ENCODE assay signal across 8 cellular contexts in genomic region chr14:23285530-23286019, GRCh38. TPM values are rescaled to one million over a fixed set of nuclear protein-coding genes. Genes with fewer than 3 reads are reported as not detected.
A peak's percentile ranks its signal among the peaks of the same experiment; 100 is the strongest.
DNase-seq lines count a peak whose midpoint lies in the region; ATAC-seq and TF ChIP-seq lines count a peak whose summit lies in the region.

No MANE protein-coding gene starts in this region.

- DNase-seq in activated T-cell treated with anti-CD3 and anti-CD28 coated beads for 4 hours (peak; percentile 15), SW480 (ENCODE audit: low spot score) (peak; percentile 12), fibroblast of mammary gland (ENCODE audit: low read depth) (no peak), omental fat pad (ENCODE audit: low spot score) (no peak), SKM-1 (lab: John Stamatoyannopoulos, UW; ENCODE audit: unreplicated experiment) (no peak), GF-D8 (lab: John Stamatoyannopoulos, UW) (no peak)
- no peak for DNase-seq in activated T-cell treated with anti-CD3 and anti-CD28 coated beads, Interleukin-2, amount 50 U/mL, for 1 hour

- TF ChIP-seq CTCF in fibroblast of mammary gland (conservative IDR thresholded peaks at IDR 0.05; ENCODE audit: control insufficient read depth, insufficient read depth, low read depth, low read length) (no peak), omental fat pad (IDR thresholded peaks at IDR 0.05) (no peak)

- peak; percentile 14 for ATAC-seq in HG03039 (IDR thresholded peaks at IDR 0.05; ENCODE audit: unreplicated experiment)
- peak; percentile 51 for ATAC-seq in omental fat pad (ENCODE audit: low FRiP score)

- H3K4me3 ChIP-seq in fibroblast of mammary gland (ENCODE audit: control insufficient read depth, low read depth, low read length), result peak overlapping the region; percentile 89

RNA-seq across cellular contexts. Expression of gene HOMEZ, which starts 0.4 kb away (rescaled TPM):
- 10 to 100 TPM in 2 of 4 donors, 1 to 10 TPM in 2; 3.5 to 13.6 (median 10.6) TPM for total RNA-seq in omental fat pad

RNA-seq across cellular contexts. Expression of gene PPP1R3E, which starts 17.1 kb away (rescaled TPM):
- total RNA-seq in omental fat pad, result 10 to 100 TPM in 1 of 4 donors, 1 to 10 TPM in 3; 5.9 to 12.9 (median 6.9) TPM

RNA-seq across cellular contexts. Expression of gene BCL2L2, which starts 21.1 kb away (rescaled TPM):
- 10 to 100 TPM; 37.2 to 62.7 (median 51.8) TPM for total RNA-seq in omental fat pad

RNA-seq across cellular contexts. Expression of gene PABPN1, which starts 35.7 kb away (rescaled TPM):
- 10 to 100 TPM; 58.2 to 78.4 (median 59.2) TPM for total RNA-seq in omental fat pad

RNA-seq across cellular contexts. Expression of gene RNF212B, which starts 47.8 kb away (rescaled TPM):
- not detected for total RNA-seq in omental fat pad

Comparison
In these comparisons a context has a peak if more than half of its experiments do, and no peak if none do; other contexts are left out.
1. DNase-seq: peak in activated T-cell treated with anti-CD3 and anti-CD28 coated beads for 4 hours (single experiment) and SW480 (single experiment); none in activated T-cell treated with anti-CD3 and anti-CD28 coated beads, Interleukin-2, amount 50 U/mL, for 1 hour (single experiment), fibroblast of mammary gland (single experiment), omental fat pad (single experiment), SKM-1 (single experiment) and GF-D8 (single experiment).